9 cellular contexts compared by ENCODE assay signal in the genomic region with DNA sequence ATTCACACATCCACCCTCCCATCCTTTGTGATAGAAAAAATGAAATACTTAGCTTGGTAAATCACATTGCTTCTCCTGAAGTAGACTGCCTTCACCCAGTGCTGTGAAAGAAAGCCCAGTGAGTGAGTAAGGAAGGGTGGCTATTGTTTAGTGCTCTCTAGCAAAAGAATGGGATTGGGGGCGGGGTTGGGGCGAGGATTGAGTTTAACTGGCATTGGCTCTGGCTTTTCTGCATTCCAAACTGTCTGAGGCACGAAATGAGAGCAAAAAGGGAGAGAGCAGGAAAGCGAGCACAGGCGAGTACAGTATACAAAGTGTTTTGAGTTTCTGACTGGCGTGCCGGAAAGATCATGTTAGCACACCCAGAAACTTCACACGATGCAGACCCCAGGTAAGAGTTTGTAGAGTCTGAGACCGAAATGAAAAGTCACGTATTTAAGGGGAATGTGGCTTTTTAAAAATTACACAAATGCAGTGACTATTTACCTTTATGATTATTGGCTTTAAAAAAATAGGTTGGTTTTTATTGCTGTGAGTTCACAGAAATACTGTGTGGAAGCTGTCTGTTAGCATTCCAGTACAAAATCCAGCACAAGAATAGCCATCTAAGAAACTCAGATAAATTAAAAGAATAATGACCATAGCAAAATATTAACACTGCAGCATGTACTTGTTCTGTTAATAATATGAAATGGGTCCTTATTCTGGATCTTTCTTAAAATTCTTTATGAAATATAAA.
DNase-seq lines count a peak whose midpoint lies in the region; FAIRE-seq and TF ChIP-seq lines count a peak whose summit lies in the region.
"Had no signal": no experiment of that assay in that cellular context is flagged by ENCODE, and none has a peak within 500 bp of the region (broad histone marks: within the 10 kb centered on the region; RNA-seq: fewer than 3 reads in every experiment).

No MANE protein-coding gene starts in this region.

- H4K20me1 ChIP-seq in H1 (replicated peaks in 1 of 2; ENCODE audit: control insufficient read depth in 1 of 2, insufficient read depth in 2 of 2, low read length in 2 of 2) = no peaks in the 10 kb centered on the region

- no peaks in the 10 kb centered on the region for H3K79me1 ChIP-seq in H1 (ENCODE audit: low read depth, low read length)

- no peak overlapping the region for H3K14ac ChIP-seq in H1 (ENCODE audit: insufficient read length)

- H3K27ac Mint-ChIP-seq in activated naive CD8-positive, alpha-beta T cell treated with anti-CD3 and anti-CD28 coated beads for 36 hours = no peak overlapping the region
- H3K27ac Mint-ChIP-seq: activated naive CD8-positive, alpha-beta T cell treated with anti-CD3 and anti-CD28 coated beads, Interleukin-2, amount 10 ng/mL, durations not matched to agents 7 days and 5 days had no signal

- H3K4me3 ChIP-seq in MG63 (peak overlapping the region; percentile 34), H1 (ENCODE audit: extremely low read depth in 1 of 4, insufficient read depth in 2 of 4, low read depth in 3 of 4, low read length in 4 of 4) (peak overlapping the region; percentile 30 to 55 (median 37); a peak in 5 of 8 replicates)

- no peak overlapping the region for H2AK5ac ChIP-seq in H1 (ENCODE audit: low read depth, low read length)

- H3K9me3 ChIP-seq in MG63 (no peaks in the 10 kb centered on the region), H1 (ENCODE audit: insufficient read depth in 2 of 2, low read depth in 1 of 2, low read length in 1 of 2) (no peaks in the 10 kb centered on the region)

- peak overlapping the region; percentile 41; the same call in 1 of the 2 replicates for H2BK12ac ChIP-seq in H1 (ENCODE audit: low read depth, low read length)

- no peak overlapping the region for H2BK20ac ChIP-seq in H1 (ENCODE audit: low read length)

- peak in 1 of 2 experiments; percentile 48; a peak in 1 of 3 replicates for TF ChIP-seq EP300 in H1 (IDR thresholded peaks at IDR 0.05; ENCODE audit: borderline replicate concordance in 1 of 2, low read depth in 2 of 2, low read length in 2 of 2)

- H3K27ac ChIP-seq in H1 (ENCODE audit: low read depth, low read length) = peak overlapping the region; percentile 55; the same call in 1 of the 2 replicates

- peaks cover 6% of the 10 kb centered on the region for H3K27me3 Mint-ChIP-seq in activated naive CD8-positive, alpha-beta T cell treated with anti-CD3 and anti-CD28 coated beads for 36 hours
- H3K27me3 Mint-ChIP-seq: activated naive CD8-positive, alpha-beta T cell treated with anti-CD3 and anti-CD28 coated beads, Interleukin-2, amount 10 ng/mL, durations not matched to agents 7 days and 5 days had no signal

- peak overlapping the region; percentile 68 to 75 for H3K4me2 ChIP-seq in H1 (ENCODE audit: insufficient read depth in 1 of 2, low read depth in 2 of 2, low read length in 2 of 2)

- H3K4me1 Mint-ChIP-seq in activated naive CD8-positive, alpha-beta T cell treated with anti-CD3 and anti-CD28 coated beads for 36 hours = no peaks in the 10 kb centered on the region
- H3K4me1 Mint-ChIP-seq: activated naive CD8-positive, alpha-beta T cell treated with anti-CD3 and anti-CD28 coated beads, Interleukin-2, amount 10 ng/mL, durations not matched to agents 7 days and 5 days had no signal

- no peak overlapping the region for H3K4ac ChIP-seq in H1 (replicated peaks; ENCODE audit: insufficient read length, low read depth, low read length)

- H4K8ac ChIP-seq in H1 (ENCODE audit: extremely low read depth, insufficient read depth, low read length) = no peak overlapping the region

- CTCF ChIA-PET in H1 (lab: Charles Lee; ENCODE audit: partially characterized antibody) = interaction anchor here (1.5 to 1.6 kb wide), 2 partner anchors 38 to 41 kb away, joined by 4 read pairs; no protein-coding TSS in a partner anchor

- H2BK120ac ChIP-seq in H1 (replicated peaks; ENCODE audit: low read depth, low read length) = no peak overlapping the region

- peak overlapping the region in 3 of 4 experiments; percentile 9 to 79 (median 44); a peak in 4 of 7 replicates for H3K9ac ChIP-seq in H1 (replicated peaks in 1 of 4; ENCODE audit: extremely low read depth in 1 of 4, low read depth in 3 of 4, low read length in 3 of 4)

- no peak overlapping the region for H2AFZ ChIP-seq in H1 (ENCODE audit: low read length)

- H3K4me3 Mint-ChIP-seq in activated naive CD8-positive, alpha-beta T cell treated with anti-CD3 and anti-CD28 coated beads for 36 hours = no peak overlapping the region
- H3K4me3 Mint-ChIP-seq: activated naive CD8-positive, alpha-beta T cell treated with anti-CD3 and anti-CD28 coated beads, Interleukin-2, amount 10 ng/mL, durations not matched to agents 7 days and 5 days had no signal

- POLR2A ChIA-PET in H1 (lab: Charles Lee; ENCODE audit: partially characterized antibody) = interaction anchor here (0.6 kb wide), 1 partner anchor 21 kb away, joined by 3 read pairs; no protein-coding TSS in a partner anchor

- H3K36me3 ChIP-seq in MG63 (no peaks in the 10 kb centered on the region), H1 (ENCODE audit: control insufficient read depth in 2 of 4, insufficient read depth in 4 of 4, low read length in 3 of 4) (no peaks in the 10 kb centered on the region)

- 6% methylated on average over 10 of the region's 10 CpGs; no CpG with 5 or more reads in 1 of the 2 experiments for WGBS in H1 (ENCODE audit: extremely low coverage in 1 of 2, insufficient coverage in 1 of 2, insufficient read length in 1 of 2, insufficient replicate concordance in 2 of 2, low coverage in 1 of 2, low lambda C conversion rate in 2 of 2, missing lambda C conversion rate in 1 of 2), 2 experiments

- H3K36me3 Mint-ChIP-seq in activated naive CD8-positive, alpha-beta T cell treated with anti-CD3 and anti-CD28 coated beads for 36 hours = no peaks in the 10 kb centered on the region
- H3K36me3 Mint-ChIP-seq: activated naive CD8-positive, alpha-beta T cell treated with anti-CD3 and anti-CD28 coated beads, Interleukin-2, amount 10 ng/mL, durations not matched to agents 7 days and 5 days had no signal

- peaks cover 0 to 17% (median 11%) of the 10 kb centered on the region in 4 experiments; a peak in 4 of 7 replicates for H3K4me1 ChIP-seq in H1 (replicated peaks in 1 of 4; ENCODE audit: control insufficient read depth in 3 of 4, insufficient read depth in 4 of 4, low read length in 3 of 4)

- no peak for TF ChIP-seq CTCF in H1 (IDR thresholded peaks at IDR 0.05; ENCODE audit: control extremely low read depth in 1 of 3, insufficient read depth in 1 of 3, low read depth in 1 of 3, low read length in 3 of 3)

- H3K18ac ChIP-seq in H1 (ENCODE audit: extremely low read depth, low read length) = no peak overlapping the region

- no peaks in the 10 kb centered on the region for H3K9me3 Mint-ChIP-seq in activated naive CD8-positive, alpha-beta T cell treated with anti-CD3 and anti-CD28 coated beads for 36 hours
- H3K9me3 Mint-ChIP-seq: activated naive CD8-positive, alpha-beta T cell treated with anti-CD3 and anti-CD28 coated beads, Interleukin-2, amount 10 ng/mL, durations not matched to agents 7 days and 5 days had no signal

- H3K56ac ChIP-seq in H1 (replicated peaks; ENCODE audit: insufficient read length, low read depth, low read length) = no peak overlapping the region

- FAIRE-seq in H1 (lab: Jason Lieb, UNC) = peak; percentile 96

- no peak overlapping the region for H2BK15ac ChIP-seq in H1 (ENCODE audit: low read length)

- H3K23ac ChIP-seq in H1 (ENCODE audit: insufficient read length) = no peak overlapping the region

- DNase-seq in MG63 (peak; percentile 96), H1 (ENCODE audit: low read depth in 1 of 2, low spot score in 2 of 2) (peak; percentile 80 to 82), medulla oblongata (ENCODE audit: extremely low spot score) (peak; percentile 21), ureter (ENCODE audit: low spot score) (peak; percentile 86), SW 1271 (lab: John Stamatoyannopoulos, UW) (no peak), SK-N-DZ (ENCODE audit: low spot score) (no peak)
- DNase-seq in activated CD8-positive, alpha-beta memory T cell treated with anti-CD3 and anti-CD28 coated beads, Interleukin-2, amount 50 U/mL, for 48 hours = no peak
- no peak for DNase-seq in activated naive CD8-positive, alpha-beta T cell treated with anti-CD3 and anti-CD28 coated beads for 36 hours
- DNase-seq: activated naive CD8-positive, alpha-beta T cell treated with anti-CD3 and anti-CD28 coated beads, Interleukin-2, amount 10 ng/mL, durations not matched to agents 7 days and 5 days had no signal

- H4K5ac ChIP-seq in H1 (ENCODE audit: insufficient read length, low read depth, low read length) = peak overlapping the region; percentile 59

- TF ChIP-seq POLR2A in H1 (IDR thresholded peaks at IDR 0.05; ENCODE audit: control extremely low read depth in 1 of 2, low read depth in 2 of 2, low read length in 2 of 2) = peak; percentile 57 to 80; a peak in 2 of 3 replicates

- no peaks in the 10 kb centered on the region for H3K27me3 ChIP-seq in MG63
- H3K27me3 ChIP-seq in H1 (replicated peaks in 1 of 4; ENCODE audit: control insufficient read depth in 3 of 4, extremely low read depth in 1 of 4, insufficient read depth in 3 of 4, low read length in 3 of 4) = no peaks in the 10 kb centered on the region

- TF ChIP-seq RAD21 in H1 (IDR thresholded peaks at IDR 0.05 in 1 of 2, conservative IDR thresholded peaks at IDR 0.05 in 1 of 2; ENCODE audit: low read depth in 2 of 2, low read length in 2 of 2) = no peak

- no peak overlapping the region; the same call in 1 of the 2 replicates for H2BK5ac ChIP-seq in H1 (ENCODE audit: low read depth, low read length)

- H4K91ac ChIP-seq in H1 (replicated peaks; ENCODE audit: insufficient read length, low read length) = no peak overlapping the region

- H3K79me2 ChIP-seq in H1 (ENCODE audit: control insufficient read depth in 1 of 2, insufficient read depth in 2 of 2, low read length in 2 of 2) = peaks cover 0 to 61% of the 10 kb centered on the region in 2 experiments; a peak in 2 of 4 replicates

- H3K23me2 ChIP-seq in H1 (ENCODE audit: low read depth, low read length) = no peaks in the 10 kb centered on the region

TF ChIP-seq in H1, 55 proteins besides CTCF, POLR2A, EP300 and RAD21 (continues in another document):
- TF ChIP-seq SAP30 (IDR thresholded peaks at IDR 0.05; ENCODE audit: insufficient read depth, insufficient replicate concordance, low read length) (no peak), RXRA (IDR thresholded peaks at IDR 0.05; ENCODE audit: insufficient read depth, low read depth, low read length) (no peak), BCL11A (IDR thresholded peaks at IDR 0.05; ENCODE audit: low read depth in 2 of 2, low read length in 2 of 2) (no peak), BACH1 (IDR thresholded peaks at IDR 0.05; ENCODE audit: low read length) (no peak), RBBP5 (IDR thresholded peaks at IDR 0.05; ENCODE audit: borderline replicate concordance, low read depth, low read length) (peak; percentile 74; the same call in 1 of the 2 replicates), GTF2F1 (IDR thresholded peaks at IDR 0.05; ENCODE audit: borderline replicate concordance, low read depth, low read length) (peak; percentile 57; the same call in 1 of the 2 replicates), TAF7 (optimal IDR thresholded peaks at IDR 0.05; ENCODE audit: borderline replicate concordance, low read depth, low read length) (peak; percentile 68), NANOG (IDR thresholded peaks at IDR 0.05; ENCODE audit: insufficient read depth, low read depth, low read length, poor library complexity, severe bottlenecking) (peak; percentile 29)

Comparison
In these comparisons a context has a peak if more than half of its experiments do, and no peak if none do; other contexts are left out.
1. DNase-seq: peak in MG63 (single experiment), H1 (2 of 2), medulla oblongata (single experiment) and ureter (single experiment); none in activated CD8-positive, alpha-beta memory T cell treated with anti-CD3 and anti-CD28 coated beads, Interleukin-2, amount 50 U/mL, for 48 hours (single experiment), SW 1271 (0 of 2), activated naive CD8-positive, alpha-beta T cell treated with anti-CD3 and anti-CD28 coated beads for 36 hours (single experiment) and SK-N-DZ (single experiment).